Comparison of ENCODE assay signal across 24 cellular contexts in genomic region chr16:88352261-88353200, GRCh38. TPM values are rescaled to one million over a fixed set of nuclear protein-coding genes. Genes with fewer than 3 reads are reported as not detected.
DNase-seq lines count a peak whose midpoint lies in the region; ATAC-seq and TF ChIP-seq lines count a peak whose summit lies in the region.
"Had no signal": no experiment of that assay in that cellular context is flagged by ENCODE, and none has a peak within 500 bp of the region (broad histone marks: within the 10 kb centered on the region; RNA-seq: fewer than 3 reads in every experiment).

No MANE protein-coding gene starts in this region.

- TF ChIP-seq CTCF in MCF 10A (IDR thresholded peaks at IDR 0.05; ENCODE audit: unreplicated experiment) (no peak), mammary epithelial cell (conservative IDR thresholded peaks at IDR 0.05 in 1 of 2, IDR thresholded peaks at IDR 0.05 in 1 of 2; ENCODE audit: extremely low read depth in 1 of 2, insufficient read depth in 1 of 2, low read depth in 1 of 2, low read length in 2 of 2) (no peak), PC-3 (conservative IDR thresholded peaks at IDR 0.05; ENCODE audit: low read depth, low read length) (no peak), spleen (IDR thresholded peaks at IDR 0.05 in 8 of 11, conservative IDR thresholded peaks at IDR 0.05 in 3 of 11) (no peak), vagina (IDR thresholded peaks at IDR 0.05) (no peak)

- H3K27ac ChIP-seq in mammary epithelial cell (ENCODE audit: insufficient read depth, low read depth, low read length): no peak overlapping the region
- no peak overlapping the region for H3K27ac ChIP-seq in PC-3 (ENCODE audit: low read length)
- H3K27ac ChIP-seq in spleen: no peak overlapping the region
- H3K27ac ChIP-seq in vagina: no peak overlapping the region
- H3K27ac ChIP-seq: dorsolateral prefrontal cortex, thyroid gland had no signal

- in situ Hi-C loops in mammary epithelial cell (cut with MboI; ENCODE audit: low sequenced_read_pairs in 2 of 2): no loop called here

- H3K9me3 ChIP-seq in mammary epithelial cell (replicated peaks; ENCODE audit: insufficient read depth, low read length) (no peaks in the 10 kb centered on the region), PC-3 (ENCODE audit: low read length) (no peaks in the 10 kb centered on the region), spleen (no peaks in the 10 kb centered on the region), vagina (no peaks in the 10 kb centered on the region)
- H3K9me3 ChIP-seq: HAP-1, thyroid gland had no signal

- TF ChIP-seq POLR2A in spleen (IDR thresholded peaks at IDR 0.05): no peak
- TF ChIP-seq POLR2A in vagina (IDR thresholded peaks at IDR 0.05): no peak

- H3K4me3 ChIP-seq in mammary epithelial cell (replicated peaks in 1 of 3; ENCODE audit: insufficient read depth in 1 of 3, low read depth in 2 of 3, low read length in 3 of 3) (no peak overlapping the region), PC-3 (ENCODE audit: low read length) (no peak overlapping the region), spleen (no peak overlapping the region), vagina (no peak overlapping the region)
- H3K4me3 ChIP-seq: dorsolateral prefrontal cortex, HAP-1, thyroid gland had no signal

- no peak overlapping the region for H3K27ac Mint-ChIP-seq in MCF 10A (ENCODE audit: low read depth, unreplicated experiment)
- H3K27ac Mint-ChIP-seq: activated B cell treated with CpG ODN at 0.5 μM for 24 hours; activated naive CD4-positive, alpha-beta T cell treated with anti-CD3 and anti-CD28 coated beads, Interleukin-2, amount 50 U/mL, for 72 hours; B cell; stimulated activated naive CD8-positive, alpha-beta T cell treated with anti-CD3 and anti-CD28 coated beads, Interleukin-15, Interleukin-2, amounts not matched to agents 100 ng/mL and 50 ng/mL, for 24 hours had no signal

- no peak overlapping the region for H3K4me2 ChIP-seq in mammary epithelial cell (ENCODE audit: insufficient read depth, low read depth, low read length)
- no peak overlapping the region for H3K4me2 ChIP-seq in PC-3 (ENCODE audit: low read length)

- H3K27me3 ChIP-seq in mammary epithelial cell (ENCODE audit: insufficient read depth, low read length) (no peaks in the 10 kb centered on the region), PC-3 (ENCODE audit: low read length) (no peaks in the 10 kb centered on the region), spleen (replicated peaks in 1 of 7) (no peaks in the 10 kb centered on the region), vagina (no peaks in the 10 kb centered on the region)
- H3K27me3 ChIP-seq: thyroid gland had no signal

- DNase-seq in MCF 10A (ENCODE audit: unreplicated experiment) (peak; percentile 9), mammary epithelial cell (no peak), PC-3 (peak; percentile 14), head of caudate nucleus (peak in 23 of 42 donors; percentile 5 to 62 (median 39)), spleen (peak; percentile 64), superior temporal gyrus (ENCODE audit: extremely low spot score) (no peak), vagina (ENCODE audit: extremely low spot score in 2 of 2) (no peak)
- DNase-seq: 8988T; activated B cell treated with CpG ODN at 0.5 μM for 24 hours; activated CD4-positive, alpha-beta T cell treated with anti-CD3 and anti-CD28 coated beads, Interleukin-2, amount 50 U/mL, for 4 hours; kidney glomerular epithelial cell; naive thymus-derived CD4-positive, alpha-beta T cell; NCI-H1048; NCI-H2029; NCI-H226; T1000; thyroid gland had no signal

- BruUV-seq in MCF 10A (replicated peaks; lab: Mats Ljungman, UMichigan): no TSS peak
- BruUV-seq in mammary epithelial cell (replicated peaks; lab: Mats Ljungman, UMichigan): no TSS peak
- no TSS peak for BruUV-seq in PC-3 (replicated peaks; lab: Mats Ljungman, UMichigan)

- dilution Hi-C loops in mammary epithelial cell (cut with HindIII; ENCODE audit: low sequenced_read_pairs): loop anchor here (5.0 kb wide), 1 partner anchor 55 kb away; no protein-coding TSS in a partner anchor

- H2AFZ ChIP-seq in mammary epithelial cell (ENCODE audit: low read depth, low read length): no peak overlapping the region
- no peak overlapping the region for H2AFZ ChIP-seq in PC-3 (ENCODE audit: low read length)

- intact Hi-C loops in MCF 10A (cut with micrococcal nuclease): no loop called here
- intact Hi-C loops in mammary epithelial cell (cut with micrococcal nuclease): no loop called here
- intact Hi-C loops in PC-3 (cut with micrococcal nuclease): no loop called here
- intact Hi-C loops in head of caudate nucleus (cut with DNase I): no loop called here
- intact Hi-C loops in spleen (cut with DNase I; ENCODE audit: low total_unique reads): no loop called here
- intact Hi-C loops in vagina (cut with DNase I): no loop called here

- no peaks in the 10 kb centered on the region for H3K9me2 ChIP-seq in PC-3 (replicated peaks; ENCODE audit: low read length)

- no peaks in the 10 kb centered on the region for H3K27me3 Mint-ChIP-seq in MCF 10A (ENCODE audit: insufficient read depth, unreplicated experiment)
- H3K27me3 Mint-ChIP-seq: activated B cell treated with CpG ODN at 0.5 μM for 24 hours; B cell; naive thymus-derived CD4-positive, alpha-beta T cell; stimulated activated naive CD8-positive, alpha-beta T cell treated with anti-CD3 and anti-CD28 coated beads, Interleukin-15, Interleukin-2, amounts not matched to agents 100 ng/mL and 50 ng/mL, for 24 hours had no signal

- no peaks in the 10 kb centered on the region for H3K79me2 ChIP-seq in mammary epithelial cell (ENCODE audit: insufficient read depth, low read length)
- no peaks in the 10 kb centered on the region for H3K79me2 ChIP-seq in PC-3 (ENCODE audit: low read length)

- H3K9ac ChIP-seq in mammary epithelial cell (ENCODE audit: insufficient read depth, low read length) (no peak overlapping the region), PC-3 (ENCODE audit: low read length) (no peak overlapping the region)

- H3F3A ChIP-seq in PC-3 (ENCODE audit: low read length, unreplicated experiment): no peaks in the 10 kb centered on the region

- H3K4me1 Mint-ChIP-seq in MCF 10A (ENCODE audit: insufficient read depth, unreplicated experiment): no peaks in the 10 kb centered on the region

- no peaks in the 10 kb centered on the region for H3K36me3 Mint-ChIP-seq in MCF 10A (ENCODE audit: insufficient read depth, unreplicated experiment)
- H3K36me3 Mint-ChIP-seq: activated naive CD4-positive, alpha-beta T cell treated with anti-CD3 and anti-CD28 coated beads, Interleukin-2, amount 50 U/mL, for 72 hours; naive thymus-derived CD4-positive, alpha-beta T cell had no signal

- 64% methylated on average over 18 of the region's 23 CpGs for WGBS in mammary epithelial cell (ENCODE audit: low coverage, missing lambda C conversion rate)
- WGBS in spleen, 5 donors: 80 to 91% (median 89%) methylated on average over 13 to 23 of the region's 23 CpGs

- CTCF ChIA-PET in MCF 10A (lab: Yijun Ruan, JAX): no interaction called here
- CTCF ChIA-PET in mammary epithelial cell (lab: Charles Lee; ENCODE audit: low non-redundant PET): no interaction called here
- CTCF ChIA-PET in PC-3 (lab: Charles Lee): no interaction called here

- H3K36me3 ChIP-seq in mammary epithelial cell (ENCODE audit: insufficient read depth, low read length): no peaks in the 10 kb centered on the region
- H3K36me3 ChIP-seq in PC-3 (ENCODE audit: low read depth, low read length): no peaks in the 10 kb centered on the region
- no peaks in the 10 kb centered on the region for H3K36me3 ChIP-seq in spleen
- H3K36me3 ChIP-seq in vagina: no peaks in the 10 kb centered on the region
- H3K36me3 ChIP-seq: HAP-1, thyroid gland had no signal

- no peaks in the 10 kb centered on the region for H4K20me1 ChIP-seq in mammary epithelial cell (ENCODE audit: insufficient read depth, low read length)
- H4K20me1 ChIP-seq in PC-3 (ENCODE audit: low read length): no peaks in the 10 kb centered on the region

- no peaks in the 10 kb centered on the region for H3K9me3 Mint-ChIP-seq in MCF 10A (ENCODE audit: unreplicated experiment)
- H3K9me3 Mint-ChIP-seq: activated B cell treated with CpG ODN at 0.5 μM for 24 hours; stimulated activated naive CD8-positive, alpha-beta T cell treated with anti-CD3 and anti-CD28 coated beads, Interleukin-15, Interleukin-2, amounts not matched to agents 100 ng/mL and 50 ng/mL, for 24 hours had no signal

- POLR2A ChIA-PET in MCF 10A (lab: Yijun Ruan, JAX): no interaction called here
- POLR2A ChIA-PET in PC-3 (lab: Charles Lee; ENCODE audit: unreplicated experiment): no interaction called here

- ATAC-seq in PC-3 (0 out of 2 replicates have a peak, but pooled peaks have one; percentile 20), HG03159 (IDR thresholded peaks at IDR 0.05; ENCODE audit: unreplicated experiment) (no peak)
- ATAC-seq: activated naive CD4-positive, alpha-beta T cell treated with anti-CD3 and anti-CD28 coated beads, Interleukin-2, amount 50 U/mL, for 72 hours; naive thymus-derived CD4-positive, alpha-beta T cell; right cardiac atrium had no signal

- H3K4me1 ChIP-seq in mammary epithelial cell (ENCODE audit: insufficient read depth, low read length) (no peaks in the 10 kb centered on the region), PC-3 (ENCODE audit: insufficient read depth, low read length) (no peaks in the 10 kb centered on the region), spleen (peaks cover 0 to 17% (median 7%) of the 10 kb centered on the region in 6 donors), vagina (no peaks in the 10 kb centered on the region)
- H3K4me1 ChIP-seq: HAP-1, thyroid gland had no signal

- no peak overlapping the region for H3K4me3 Mint-ChIP-seq in MCF 10A (ENCODE audit: unreplicated experiment)
- H3K4me3 Mint-ChIP-seq: activated B cell treated with CpG ODN at 0.5 μM for 24 hours; B cell; naive thymus-derived CD4-positive, alpha-beta T cell; stimulated activated naive CD8-positive, alpha-beta T cell treated with anti-CD3 and anti-CD28 coated beads, Interleukin-15, Interleukin-2, amounts not matched to agents 100 ng/mL and 50 ng/mL, for 24 hours had no signal

RNA-seq across cellular contexts. Expression of gene ZNF469, which starts 30.2 kb away (rescaled TPM):
- total RNA-seq in MCF 10A (2022): not detected in 2 replicates
- 1 to 10 TPM in 1 of 2 donors, under 1 TPM in 1; 0.14 to 3.2 TPM for total RNA-seq in mammary epithelial cell
- polyA plus RNA-seq in mammary epithelial cell: 0.05 TPM
- 0.05 TPM for polyA minus RNA-seq in mammary epithelial cell
- total RNA-seq in PC-3 (2014; rRNA removed): 3.1 and 5.8 TPM in 2 replicates
- total RNA-seq in spleen: 1 to 10 TPM; 2.4 to 8.0 (median 4.0) TPM
- under 1 TPM; 0.27 to 0.96 (median 0.35) TPM for polyA plus RNA-seq in spleen
- total RNA-seq in vagina: 2.2 TPM

Comparison
In these comparisons a context has a peak if more than half of its experiments do, and no peak if none do; other contexts are left out.
1. DNase-seq: peak in MCF 10A (single experiment), PC-3 (single experiment), head of caudate nucleus (23 of 42) and spleen (single experiment); none in mammary epithelial cell (single experiment), superior temporal gyrus (single experiment) and vagina (0 of 2).